In the genomic region with DNA sequence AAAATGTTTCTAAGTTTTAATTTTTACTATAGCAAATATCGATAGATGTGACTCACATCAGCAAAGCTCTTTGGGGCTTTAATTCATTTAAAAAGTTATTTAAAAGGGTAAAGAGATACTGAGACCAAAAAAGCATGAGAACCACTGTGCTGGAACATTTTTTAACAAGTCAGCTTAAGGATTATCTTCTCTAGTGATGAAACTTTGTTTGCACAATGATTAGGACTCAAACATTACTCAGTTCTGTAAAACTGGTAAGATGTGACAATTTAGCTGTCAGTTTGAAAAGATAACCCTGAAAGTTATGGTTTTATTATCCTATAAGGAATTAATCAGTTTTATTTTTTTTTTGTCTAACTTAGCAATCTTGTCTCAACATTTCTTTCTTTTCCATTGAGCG, we compare ENCODE assay signal across 1 cellular context.
TF ChIP-seq lines count a peak whose summit lies in the region.

No MANE protein-coding gene starts in this region.

TF ChIP-seq in HEK293, 187 proteins besides CTCF, POLR2A, EP300 and RAD21 (continued from another document):
- TF ChIP-seq, protein P1, sequence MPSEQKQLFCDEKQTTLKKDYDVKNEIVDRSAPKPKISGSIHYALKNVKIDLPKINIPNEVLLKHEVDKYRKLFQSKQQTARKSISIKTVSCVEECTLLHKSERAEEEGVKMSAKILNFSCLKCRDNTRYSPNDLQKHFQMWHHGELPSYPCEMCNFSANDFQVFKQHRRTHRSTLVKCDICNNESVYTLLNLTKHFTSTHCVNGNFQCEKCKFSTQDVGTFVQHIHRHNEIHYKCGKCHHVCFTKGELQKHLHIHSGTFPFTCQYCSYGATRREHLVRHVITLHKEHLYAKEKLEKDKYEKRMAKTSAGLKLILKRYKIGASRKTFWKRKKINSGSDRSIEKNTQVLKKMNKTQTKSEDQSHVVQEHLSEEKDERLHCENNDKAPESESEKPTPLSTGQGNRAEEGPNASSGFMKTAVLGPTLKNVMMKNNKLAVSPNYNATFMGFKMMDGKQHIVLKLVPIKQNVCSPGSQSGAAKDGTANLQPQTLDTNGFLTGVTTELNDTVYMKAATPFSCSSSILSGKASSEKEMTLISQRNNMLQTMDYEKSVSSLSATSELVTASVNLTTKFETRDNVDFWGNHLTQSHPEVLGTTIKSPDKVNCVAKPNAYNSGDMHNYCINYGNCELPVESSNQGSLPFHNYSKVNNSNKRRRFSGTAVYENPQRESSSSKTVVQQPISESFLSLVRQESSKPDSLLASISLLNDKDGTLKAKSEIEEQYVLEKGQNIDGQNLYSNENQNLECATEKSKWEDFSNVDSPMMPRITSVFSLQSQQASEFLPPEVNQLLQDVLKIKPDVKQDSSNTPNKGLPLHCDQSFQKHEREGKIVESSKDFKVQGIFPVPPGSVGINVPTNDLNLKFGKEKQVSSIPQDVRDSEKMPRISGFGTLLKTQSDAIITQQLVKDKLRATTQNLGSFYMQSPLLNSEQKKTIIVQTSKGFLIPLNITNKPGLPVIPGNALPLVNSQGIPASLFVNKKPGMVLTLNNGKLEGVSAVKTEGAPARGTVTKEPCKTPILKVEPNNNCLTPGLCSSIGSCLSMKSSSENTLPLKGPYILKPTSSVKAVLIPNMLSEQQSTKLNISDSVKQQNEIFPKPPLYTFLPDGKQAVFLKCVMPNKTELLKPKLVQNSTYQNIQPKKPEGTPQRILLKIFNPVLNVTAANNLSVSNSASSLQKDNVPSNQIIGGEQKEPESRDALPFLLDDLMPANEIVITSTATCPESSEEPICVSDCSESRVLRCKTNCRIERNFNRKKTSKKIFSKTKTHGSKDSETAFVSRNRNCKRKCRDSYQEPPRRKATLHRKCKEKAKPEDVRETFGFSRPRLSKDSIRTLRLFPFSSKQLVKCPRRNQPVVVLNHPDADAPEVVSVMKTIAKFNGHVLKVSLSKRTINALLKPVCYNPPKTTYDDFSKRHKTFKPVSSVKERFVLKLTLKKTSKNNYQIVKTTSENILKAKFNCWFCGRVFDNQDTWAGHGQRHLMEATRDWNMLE (tag by site-specific recombination; conservative IDR thresholded peaks at IDR 0.05; ENCODE audit: low read depth): no peak
- peak; percentile 57; the same call in 1 of the 2 replicates for TF ChIP-seq ZFP69B (tag by site-specific recombination; IDR thresholded peaks at IDR 0.05)
